8 cellular contexts compared by ENCODE assay signal in genomic region chr2:231361701-231362588, GRCh38. TPM values are rescaled to one million over a fixed set of nuclear protein-coding genes. Genes with fewer than 3 reads are reported as not detected.
DNase-seq lines count a peak whose midpoint lies in the region; ATAC-seq and TF ChIP-seq lines count a peak whose summit lies in the region.

No MANE protein-coding gene starts in this region.

- H3K36me3 Mint-ChIP-seq in CD8-positive, alpha-beta memory T cell = no peaks in the 10 kb centered on the region
- no peaks in the 10 kb centered on the region for H3K36me3 Mint-ChIP-seq in activated B cell treated with CpG ODN at 0.5 μM for 24 hours (ENCODE audit: low read depth)

- H3K27ac Mint-ChIP-seq in CD8-positive, alpha-beta memory T cell = peak overlapping the region; percentile 58 to 86 (median 76)
- H3K27ac Mint-ChIP-seq in activated B cell treated with CpG ODN at 0.5 μM for 24 hours = peak overlapping the region; percentile 59

- H3K27me3 Mint-ChIP-seq in CD8-positive, alpha-beta memory T cell = peaks cover 0 to 2% of the 10 kb centered on the region in 2 donors
- no peaks in the 10 kb centered on the region for H3K27me3 Mint-ChIP-seq in activated B cell treated with CpG ODN at 0.5 μM for 24 hours

- H3K9me3 ChIP-seq in CD8-positive, alpha-beta memory T cell (ENCODE audit: low read length) = no peaks in the 10 kb centered on the region
- H3K9me3 ChIP-seq in colonic mucosa = no peaks in the 10 kb centered on the region

- ATAC-seq in HG03139 (IDR thresholded peaks at IDR 0.05; ENCODE audit: unreplicated experiment) (peak; percentile 85), activated B cell treated with CpG ODN at 0.5 μM for 24 hours (ENCODE audit: low read depth) (peak; percentile 90)

- H3K4me1 Mint-ChIP-seq in CD8-positive, alpha-beta memory T cell = peaks cover 11 to 18% (median 16%) of the 10 kb centered on the region in 3 donors
- H3K4me1 Mint-ChIP-seq in activated B cell treated with CpG ODN at 0.5 μM for 24 hours = peaks cover 28% of the 10 kb centered on the region

- CTCF ChIA-PET in CD8-positive, alpha-beta memory T cell (lab: Charles Lee) = no interaction called here
- CTCF ChIA-PET in activated B cell treated with CpG ODN at 0.5 μM for 24 hours (lab: Charles Lee) = interaction anchor here (1.0 to 1.5 kb wide), 5 partner anchors 32 to 115 kb away, joined by 3 to 8 read pairs (median 5); no protein-coding TSS in a partner anchor

- DNase-seq in CD8-positive, alpha-beta memory T cell = peak in 1 of 5 donors; percentile 21
- peak; percentile 93 for DNase-seq in GM19240 (ENCODE audit: insufficient read length, low spot score)
- peak; percentile 20 for DNase-seq in activated B cell treated with CpG ODN at 0.5 μM for 24 hours
- peak; percentile 72 for DNase-seq in posterior vena cava (ENCODE audit: low spot score)
- DNase-seq in AG20443 (ENCODE audit: low spot score) = no peak
- no peak for DNase-seq in colonic mucosa
- DNase-seq in NCI-H2029 treated with DMSO at 0.1 percent for 48 hours (lab: John Stamatoyannopoulos, UW) = no peak

- no peaks in the 10 kb centered on the region for H3K36me3 ChIP-seq in CD8-positive, alpha-beta memory T cell (ENCODE audit: insufficient read depth, low read length)
- no peaks in the 10 kb centered on the region for H3K36me3 ChIP-seq in colonic mucosa

- H3K4me3 Mint-ChIP-seq in CD8-positive, alpha-beta memory T cell = peak overlapping the region in 3 of 7 donors; percentile 40 to 65 (median 46)
- peak overlapping the region; percentile 32 for H3K4me3 Mint-ChIP-seq in activated B cell treated with CpG ODN at 0.5 μM for 24 hours

- POLR2A ChIA-PET in CD8-positive, alpha-beta memory T cell (lab: Charles Lee) = no interaction called here
- POLR2A ChIA-PET in activated B cell treated with CpG ODN at 0.5 μM for 24 hours (lab: Charles Lee) = interaction anchor here (0.7 to 2.1 kb wide), 5 partner anchors 12 to 134 kb away, joined by 3 to 27 read pairs (median 4); partner anchors contain the start of gene NCL

- H3K4me3 ChIP-seq in CD8-positive, alpha-beta memory T cell (ENCODE audit: low read length) = no peak overlapping the region
- H3K4me3 ChIP-seq in colonic mucosa = no peak overlapping the region

- H3K27ac ChIP-seq in CD8-positive, alpha-beta memory T cell (ENCODE audit: low read depth, low read length) = no peak overlapping the region
- H3K27ac ChIP-seq in colonic mucosa = no peak overlapping the region

- H3K4me1 ChIP-seq in CD8-positive, alpha-beta memory T cell (ENCODE audit: insufficient read depth, low read length) = no peaks in the 10 kb centered on the region
- no peaks in the 10 kb centered on the region for H3K4me1 ChIP-seq in colonic mucosa

- no peak for TF ChIP-seq CTCF in activated B cell treated with CpG ODN at 0.5 μM for 24 hours (IDR thresholded peaks at IDR 0.05)
- TF ChIP-seq CTCF in colonic mucosa (IDR thresholded peaks at IDR 0.05) = no peak

- intact Hi-C loops in activated B cell treated with CpG ODN at 0.5 μM for 24 hours (cut with micrococcal nuclease) = loop anchor here (1.0 kb wide), 2 partner anchors 31 to 63 kb away; no protein-coding TSS in a partner anchor
- intact Hi-C loops in posterior vena cava (cut with DNase I) = no loop called here
- intact Hi-C loops in colonic mucosa (cut with DNase I) = no loop called here

- H3K27me3 ChIP-seq in CD8-positive, alpha-beta memory T cell (ENCODE audit: insufficient read depth, low read length, poor library complexity, severe bottlenecking) = no peaks in the 10 kb centered on the region
- H3K27me3 ChIP-seq in colonic mucosa = no peaks in the 10 kb centered on the region

- H3K9ac ChIP-seq in colonic mucosa (ENCODE audit: low read depth in 2 of 2, low read length in 2 of 2) = no peak overlapping the region

- no peaks in the 10 kb centered on the region for H3K9me3 Mint-ChIP-seq in CD8-positive, alpha-beta memory T cell
- H3K9me3 Mint-ChIP-seq in activated B cell treated with CpG ODN at 0.5 μM for 24 hours = no peaks in the 10 kb centered on the region

RNA-seq across cellular contexts. Expression of gene B3GNT7, which starts 33.6 kb away (rescaled TPM):
- total RNA-seq in CD8-positive, alpha-beta memory T cell = under 1 TPM; 0.13 to 0.16 TPM
- polyA plus RNA-seq in CD8-positive, alpha-beta memory T cell = 0.14 TPM
- 23.7 and 24.4 TPM in 2 replicates for total RNA-seq in activated B cell treated with CpG ODN at 0.5 μM for 24 hours
- 1 to 10 TPM; 5.7 to 7.7 TPM for total RNA-seq in posterior vena cava
- total RNA-seq in colonic mucosa = 100 to 1,000 TPM; 244 to 258 TPM

Comparison
In these comparisons a context has a peak if more than half of its experiments do, and no peak if none do; other contexts are left out.
1. DNase-seq: peak in GM19240 (single experiment), activated B cell treated with CpG ODN at 0.5 μM for 24 hours (single experiment) and posterior vena cava (single experiment); none in AG20443 (single experiment), colonic mucosa (single experiment) and NCI-H2029 treated with DMSO at 0.1 percent for 48 hours (single experiment).
2. RNA of gene B3GNT7, which starts 33.6 kb away (total RNA-seq): 244 to 258 TPM in colonic mucosa, 23.7 to 24.4 TPM in activated B cell treated with CpG ODN at 0.5 μM for 24 hours and 5.7 to 7.7 TPM in posterior vena cava; 0.13 to 0.16 TPM in CD8-positive, alpha-beta memory T cell; every median in the first group is over 4 times any median in the second.